21 cellular contexts compared by ENCODE assay signal in genomic region chr4:169018406-169018805, GRCh38.
"Had no signal": no experiment of that assay in that cellular context is flagged by ENCODE, and none has a peak within 500 bp of the region (broad histone marks: within the 10 kb centered on the region; RNA-seq: fewer than 3 reads in every experiment).

No MANE protein-coding gene starts in this region.

- H3K4me3 Mint-ChIP-seq: activated B cell treated with CpG ODN at 0.5 μM for 24 hours; activated CD8-positive, alpha-beta memory T cell treated with anti-CD3 and anti-CD28 coated beads, Interleukin-2, amount 10 ng/mL, durations not matched to agents 7 days and 5 days; activated CD8-positive, alpha-beta T cell treated with anti-CD3 and anti-CD28 coated beads, Interleukin-2, amount 10 ng/mL, durations not matched to agents 7 days and 5 days; activated naive CD8-positive, alpha-beta T cell; activated T-cell treated with anti-CD3 and anti-CD28 coated beads, Interleukin-2, amount 50 U/mL, for 72 hours; dendritic cell treated with granulocyte-macrophage colony-stimulating factor and Interleukin-4, amounts not matched to agents 40 ng/mL and 50 ng/mL, for 4 days; neural crest cell had no signal

- H3K36me3 ChIP-seq: gastrocnemius medialis, right lobe of liver, tibial nerve had no signal

- H3K27me3 Mint-ChIP-seq: activated B cell treated with CpG ODN at 0.5 μM for 24 hours; dendritic cell treated with granulocyte-macrophage colony-stimulating factor and Interleukin-4, amounts not matched to agents 40 ng/mL and 50 ng/mL, for 4 days had no signal

- H3K9me3 ChIP-seq: gastrocnemius medialis, right lobe of liver, tibial nerve had no signal

- H3K9me3 Mint-ChIP-seq: activated B cell treated with CpG ODN at 0.5 μM for 24 hours; activated T-cell treated with anti-CD3 and anti-CD28 coated beads, Interleukin-2, amount 50 U/mL, for 72 hours; dendritic cell treated with granulocyte-macrophage colony-stimulating factor and Interleukin-4, amounts not matched to agents 40 ng/mL and 50 ng/mL, for 4 days; neural crest cell had no signal

- H3K4me1 Mint-ChIP-seq: activated B cell treated with CpG ODN at 0.5 μM for 24 hours had no signal

- H3K36me3 Mint-ChIP-seq: activated CD8-positive, alpha-beta memory T cell treated with anti-CD3 and anti-CD28 coated beads, Interleukin-2, amount 10 ng/mL, durations not matched to agents 7 days and 5 days; activated naive CD8-positive, alpha-beta T cell had no signal

- H3K27ac ChIP-seq: gastrocnemius medialis, right lobe of liver, tibial nerve had no signal

- H3K4me1 ChIP-seq: right lobe of liver had no signal

- DNase-seq: activated B cell treated with CpG ODN at 0.5 μM for 24 hours; activated CD4-positive, alpha-beta T cell treated with anti-CD3 and anti-CD28 coated beads, Interleukin-2, amount 50 U/mL, for 1 hour; activated CD8-positive, alpha-beta memory T cell treated with anti-CD3 and anti-CD28 coated beads, Interleukin-2, amount 10 ng/mL, durations not matched to agents 7 days and 5 days; activated CD8-positive, alpha-beta T cell treated with anti-CD3 and anti-CD28 coated beads, Interleukin-2, amount 10 ng/mL, durations not matched to agents 7 days and 5 days; activated naive CD4-positive, alpha-beta T cell; activated T-cell treated with anti-CD3 and anti-CD28 coated beads, Interleukin-2, amount 50 U/mL, for 72 hours; anterior cingulate cortex; gastrocnemius medialis; glutamatergic neuron; islet precursor cell; left cardiac atrium; left ventricle myocardium superior; right lobe of liver; stimulated activated CD4-positive, alpha-beta T cell treated with anti-CD3 and anti-CD28 coated beads, Interleukin-2, amount 100 ng/mL, for 48 hours; stimulated activated naive CD4-positive, alpha-beta T cell treated with Interleukin-2 at 50 U/mL for 16 hours; T-helper 2 cell had no signal

- H3K27me3 ChIP-seq: gastrocnemius medialis, right lobe of liver, tibial nerve had no signal

- H3K4me3 ChIP-seq: gastrocnemius medialis, right lobe of liver, tibial nerve had no signal

- ATAC-seq: activated CD8-positive, alpha-beta memory T cell treated with anti-CD3 and anti-CD28 coated beads, Interleukin-2, amount 10 ng/mL, durations not matched to agents 7 days and 5 days; activated CD8-positive, alpha-beta T cell treated with anti-CD3 and anti-CD28 coated beads, Interleukin-2, amount 10 ng/mL, durations not matched to agents 7 days and 5 days; activated T-cell treated with anti-CD3 and anti-CD28 coated beads, Interleukin-2, amount 50 U/mL, for 72 hours; gastrocnemius medialis; left cardiac atrium; left ventricle myocardium superior; right lobe of liver had no signal

- H3K27ac Mint-ChIP-seq: activated B cell treated with CpG ODN at 0.5 μM for 24 hours; activated CD8-positive, alpha-beta memory T cell treated with anti-CD3 and anti-CD28 coated beads, Interleukin-2, amount 10 ng/mL, durations not matched to agents 7 days and 5 days; activated CD8-positive, alpha-beta T cell treated with anti-CD3 and anti-CD28 coated beads, Interleukin-2, amount 10 ng/mL, durations not matched to agents 7 days and 5 days; activated naive CD8-positive, alpha-beta T cell; activated T-cell treated with anti-CD3 and anti-CD28 coated beads, Interleukin-2, amount 50 U/mL, for 72 hours; dendritic cell treated with granulocyte-macrophage colony-stimulating factor and Interleukin-4, amounts not matched to agents 40 ng/mL and 50 ng/mL, for 4 days; progenitor cell of endocrine pancreas had no signal
